Comparison of ENCODE assay signal across 28 cellular contexts in the genomic region with DNA sequence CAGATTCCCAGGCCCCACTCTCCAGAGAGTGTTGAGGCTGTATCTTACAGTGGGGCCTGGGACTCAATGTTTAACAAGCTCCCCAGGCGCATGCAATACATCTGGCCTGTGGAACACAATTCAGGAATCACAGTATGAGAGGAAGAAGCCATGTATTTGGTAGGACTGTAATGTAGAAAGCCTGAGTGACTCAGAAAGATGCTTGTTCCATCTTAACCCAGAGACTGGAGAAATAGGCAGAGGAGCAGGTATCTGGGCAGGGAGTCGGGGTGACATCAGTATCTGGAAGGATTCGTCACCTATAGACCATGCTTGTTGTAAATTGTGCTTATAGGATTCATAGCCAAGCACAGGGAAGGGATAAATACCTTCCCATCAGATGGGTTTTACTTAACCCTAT.
DNase-seq lines count a peak whose midpoint lies in the region; ATAC-seq and TF ChIP-seq lines count a peak whose summit lies in the region.
"Had no signal": no experiment of that assay in that cellular context is flagged by ENCODE, and none has a peak within 500 bp of the region (broad histone marks: within the 10 kb centered on the region; RNA-seq: fewer than 3 reads in every experiment).

No MANE protein-coding gene starts in this region.

- H3K4me3 ChIP-seq in HUES48 (ENCODE audit: low read depth, low read length): no peak overlapping the region
- no peak overlapping the region for H3K4me3 ChIP-seq in iPS DF 6.9 (ENCODE audit: low read length)
- H3K4me3 ChIP-seq: adrenal gland, dorsolateral prefrontal cortex, gastroesophageal sphincter, GM12878, pancreas, suprapubic skin, vagina had no signal

- no peak overlapping the region for H3K9ac ChIP-seq in HUES48 (ENCODE audit: low read depth, low read length)

- H3K36me3 ChIP-seq in HUES48 (ENCODE audit: control insufficient read depth, insufficient read depth, low read length) (no peaks in the 10 kb centered on the region), iPS DF 6.9 (ENCODE audit: control insufficient read depth, insufficient read depth, low read length) (no peaks in the 10 kb centered on the region)
- H3K36me3 ChIP-seq: adrenal gland, gastroesophageal sphincter, pancreas, suprapubic skin, vagina had no signal

- peak overlapping the region; percentile 96 for H3K27ac Mint-ChIP-seq in WTC11
- H3K27ac Mint-ChIP-seq: CD14-positive monocyte, natural killer cell, T-cell had no signal

- POLR2A ChIA-PET in WTC11 (lab: Charles Lee): interaction anchor here (1.0 kb wide), 1 partner anchor 45 kb away, joined by 3 read pairs; no protein-coding TSS in a partner anchor

- H3K9me3 ChIP-seq in HUES48 (ENCODE audit: control insufficient read depth, insufficient read depth, low read length): no peaks in the 10 kb centered on the region
- no peaks in the 10 kb centered on the region for H3K9me3 ChIP-seq in iPS DF 6.9 (ENCODE audit: control insufficient read depth, insufficient read depth, low read length)
- H3K9me3 ChIP-seq: adrenal gland, gastroesophageal sphincter, pancreas, suprapubic skin, vagina had no signal

- TF ChIP-seq CTCF in WTC11 (IDR thresholded peaks at IDR 0.05): no peak

- DNase-seq in AG08395 (ENCODE audit: low spot score): peak; percentile 27
- DNase-seq in WTC11 (ENCODE audit: low spot score): no peak
- no peak for DNase-seq in iPS DF 6.9 (ENCODE audit: low read depth, low spot score)
- no peak for DNase-seq in NCI-H1092 treated with DMSO at 0.1 percent for 48 hours (lab: John Stamatoyannopoulos, UW)
- no peak for DNase-seq in anterior cingulate cortex (lab: John Stamatoyannopoulos, UW)
- DNase-seq in activated CD4-positive, alpha-beta T cell treated with anti-CD3 and anti-CD28 coated beads for 4 hours: no peak
- DNase-seq: activated CD4-positive, alpha-beta T cell treated with anti-CD3 and anti-CD28 coated beads, Interleukin-2, amount 50 U/mL, for 1 hour; activated effector memory CD4-positive, alpha-beta T cell treated with anti-CD3 and anti-CD28 coated beads, Interleukin-2, amount 50 U/mL, for 16 hours; adrenal gland; central memory CD4-positive, alpha-beta T cell; DMS 273 treated with DMSO at 0.1 percent for 48 hours; dorsolateral prefrontal cortex; erythroblast; Kasumi-1; natural killer cell; NCI-H1105 treated with DMSO at 0.1 percent for 48 hours; NCI-H510A treated with DMSO at 0.1 percent for 48 hours; pancreas; T-cell had no signal

- TF ChIP-seq POLR2A in GM18505 (IDR thresholded peaks at IDR 0.05; ENCODE audit: borderline replicate concordance, extremely low read depth, insufficient read depth, insufficient read length): no peak

- CTCF ChIA-PET in WTC11 (lab: Charles Lee): interaction anchor here (0.7 to 1.6 kb wide), 7 partner anchors 36 to 91 kb away, joined by 3 to 10 read pairs (median 4); partner anchors contain the start of gene UNC5CL

- no peaks in the 10 kb centered on the region for H3K27me3 ChIP-seq in HUES48 (ENCODE audit: control insufficient read depth, insufficient read depth, low read length)
- no peaks in the 10 kb centered on the region for H3K27me3 ChIP-seq in iPS DF 6.9 (ENCODE audit: control insufficient read depth, insufficient read depth, low read length)
- H3K27me3 ChIP-seq: adrenal gland, gastroesophageal sphincter, pancreas, suprapubic skin, vagina had no signal

- H3K4me3 Mint-ChIP-seq in WTC11: no peak overlapping the region
- H3K4me3 Mint-ChIP-seq: CD14-positive monocyte, natural killer cell, T-cell had no signal

- H3K4me1 ChIP-seq in HUES48 (ENCODE audit: control insufficient read depth, insufficient read depth, low read length) (peaks cover 44% of the 10 kb centered on the region), iPS DF 6.9 (ENCODE audit: control insufficient read depth, insufficient read depth, low read length) (peaks cover 9% of the 10 kb centered on the region; the same call in 1 of the 2 replicates)
- H3K4me1 ChIP-seq: gastroesophageal sphincter, pancreas, suprapubic skin, vagina had no signal

- WGBS in iPS DF 6.9 (ENCODE audit: insufficient coverage, insufficient read length): no CpG with 5 or more reads among the region's 3 CpGs

- H3K27ac ChIP-seq in HUES48 (ENCODE audit: low read depth, low read length) (peak overlapping the region; percentile 85), iPS DF 6.9 (ENCODE audit: low read length) (peak overlapping the region; percentile 30)
- H3K27ac ChIP-seq: adrenal gland, dorsolateral prefrontal cortex, gastroesophageal sphincter, pancreas, suprapubic skin, vagina had no signal

- H3K36me3 Mint-ChIP-seq in WTC11: 0 out of 2 replicates have a peak, but pooled peaks cover 2% of the 10 kb centered on the region
- H3K36me3 Mint-ChIP-seq: CD14-positive monocyte, natural killer cell, T-cell had no signal

- H3K27me3 Mint-ChIP-seq in WTC11 (ENCODE audit: low read depth): peaks cover 4% of the 10 kb centered on the region

- ATAC-seq in WTC11 (peak; percentile 27; the same call in 1 of the 2 replicates), GM18505 (IDR thresholded peaks at IDR 0.05; ENCODE audit: unreplicated experiment) (no peak)
- ATAC-seq: gastroesophageal sphincter, natural killer cell, Right ventricle myocardium inferior, sciatic nerve, T-cell had no signal

- no peaks in the 10 kb centered on the region for H3K9me3 Mint-ChIP-seq in WTC11
- H3K9me3 Mint-ChIP-seq: natural killer cell, T-cell had no signal

- H3K4me1 Mint-ChIP-seq in WTC11: peaks cover 54% of the 10 kb centered on the region
- H3K4me1 Mint-ChIP-seq: CD14-positive monocyte, natural killer cell, T-cell had no signal

TF ChIP-seq in WTC11, 78 proteins besides CTCF, POLR2A, EP300 and RAD21:
- TF ChIP-seq HMGA2 (CRISPR knock-in tag; IDR thresholded peaks at IDR 0.05) (no peak), E2F4 (CRISPR knock-in tag; IDR thresholded peaks at IDR 0.05; ENCODE audit: borderline replicate concordance, low read depth) (no peak), ETV6 (CRISPR knock-in tag; IDR thresholded peaks at IDR 0.05) (no peak), E2F5 (CRISPR knock-in tag; IDR thresholded peaks at IDR 0.05) (no peak), CREB1 (CRISPR knock-in tag; IDR thresholded peaks at IDR 0.05) (no peak), ZNF671 (CRISPR knock-in tag; IDR thresholded peaks at IDR 0.05) (no peak), ZNF416 (CRISPR knock-in tag; IDR thresholded peaks at IDR 0.05) (no peak)
